ENCODE assay signal across 1 cellular context in the genomic region with DNA sequence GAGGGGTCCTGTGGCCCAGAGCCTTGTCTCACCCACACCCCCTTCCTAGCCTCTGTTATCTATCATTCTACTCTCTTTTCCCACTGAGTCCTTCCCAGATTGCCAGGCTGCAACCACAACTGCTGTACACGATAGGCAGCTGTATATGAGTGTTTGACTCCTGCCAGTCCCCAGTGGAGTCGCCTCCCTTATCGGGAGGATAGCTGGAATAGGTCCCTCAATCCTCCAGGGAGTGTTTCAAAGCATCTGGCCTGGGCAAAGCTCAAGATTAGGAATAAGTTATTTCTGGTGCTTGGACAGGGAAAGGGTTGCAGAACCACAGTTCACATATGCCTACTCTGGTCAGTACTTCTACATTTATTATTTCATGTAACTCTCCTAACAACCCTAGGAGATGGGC.
TF ChIP-seq lines count a peak whose summit lies in the region.

No MANE protein-coding gene starts in this region.

TF ChIP-seq in GM23338, 12 proteins besides CTCF, POLR2A, EP300 and RAD21:
- TF ChIP-seq ZNF114 (CRISPR knock-in tag; IDR thresholded peaks at IDR 0.05) (no peak), EZH2phosphoT487 (IDR thresholded peaks at IDR 0.05; ENCODE audit: unreplicated experiment) (no peak), JUNB (IDR thresholded peaks at IDR 0.05; ENCODE audit: unreplicated experiment) (no peak), ZNF331 (CRISPR knock-in tag; IDR thresholded peaks at IDR 0.05; ENCODE audit: low read depth) (no peak), EZH2 (IDR thresholded peaks at IDR 0.05; ENCODE audit: low read depth, unreplicated experiment) (no peak)
- TF ChIP-seq, protein P1, sequence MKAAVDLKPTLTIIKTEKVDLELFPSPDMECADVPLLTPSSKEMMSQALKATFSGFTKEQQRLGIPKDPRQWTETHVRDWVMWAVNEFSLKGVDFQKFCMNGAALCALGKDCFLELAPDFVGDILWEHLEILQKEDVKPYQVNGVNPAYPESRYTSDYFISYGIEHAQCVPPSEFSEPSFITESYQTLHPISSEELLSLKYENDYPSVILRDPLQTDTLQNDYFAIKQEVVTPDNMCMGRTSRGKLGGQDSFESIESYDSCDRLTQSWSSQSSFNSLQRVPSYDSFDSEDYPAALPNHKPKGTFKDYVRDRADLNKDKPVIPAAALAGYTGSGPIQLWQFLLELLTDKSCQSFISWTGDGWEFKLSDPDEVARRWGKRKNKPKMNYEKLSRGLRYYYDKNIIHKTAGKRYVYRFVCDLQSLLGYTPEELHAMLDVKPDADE (IDR thresholded peaks at IDR 0.05) = no peak
- TF ChIP-seq, protein P2, sequence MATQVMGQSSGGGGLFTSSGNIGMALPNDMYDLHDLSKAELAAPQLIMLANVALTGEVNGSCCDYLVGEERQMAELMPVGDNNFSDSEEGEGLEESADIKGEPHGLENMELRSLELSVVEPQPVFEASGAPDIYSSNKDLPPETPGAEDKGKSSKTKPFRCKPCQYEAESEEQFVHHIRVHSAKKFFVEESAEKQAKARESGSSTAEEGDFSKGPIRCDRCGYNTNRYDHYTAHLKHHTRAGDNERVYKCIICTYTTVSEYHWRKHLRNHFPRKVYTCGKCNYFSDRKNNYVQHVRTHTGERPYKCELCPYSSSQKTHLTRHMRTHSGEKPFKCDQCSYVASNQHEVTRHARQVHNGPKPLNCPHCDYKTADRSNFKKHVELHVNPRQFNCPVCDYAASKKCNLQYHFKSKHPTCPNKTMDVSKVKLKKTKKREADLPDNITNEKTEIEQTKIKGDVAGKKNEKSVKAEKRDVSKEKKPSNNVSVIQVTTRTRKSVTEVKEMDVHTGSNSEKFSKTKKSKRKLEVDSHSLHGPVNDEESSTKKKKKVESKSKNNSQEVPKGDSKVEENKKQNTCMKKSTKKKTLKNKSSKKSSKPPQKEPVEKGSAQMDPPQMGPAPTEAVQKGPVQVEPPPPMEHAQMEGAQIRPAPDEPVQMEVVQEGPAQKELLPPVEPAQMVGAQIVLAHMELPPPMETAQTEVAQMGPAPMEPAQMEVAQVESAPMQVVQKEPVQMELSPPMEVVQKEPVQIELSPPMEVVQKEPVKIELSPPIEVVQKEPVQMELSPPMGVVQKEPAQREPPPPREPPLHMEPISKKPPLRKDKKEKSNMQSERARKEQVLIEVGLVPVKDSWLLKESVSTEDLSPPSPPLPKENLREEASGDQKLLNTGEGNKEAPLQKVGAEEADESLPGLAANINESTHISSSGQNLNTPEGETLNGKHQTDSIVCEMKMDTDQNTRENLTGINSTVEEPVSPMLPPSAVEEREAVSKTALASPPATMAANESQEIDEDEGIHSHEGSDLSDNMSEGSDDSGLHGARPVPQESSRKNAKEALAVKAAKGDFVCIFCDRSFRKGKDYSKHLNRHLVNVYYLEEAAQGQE (IDR thresholded peaks at IDR 0.05; ENCODE audit: unreplicated experiment) = no peak
- TF ChIP-seq, protein P3, sequence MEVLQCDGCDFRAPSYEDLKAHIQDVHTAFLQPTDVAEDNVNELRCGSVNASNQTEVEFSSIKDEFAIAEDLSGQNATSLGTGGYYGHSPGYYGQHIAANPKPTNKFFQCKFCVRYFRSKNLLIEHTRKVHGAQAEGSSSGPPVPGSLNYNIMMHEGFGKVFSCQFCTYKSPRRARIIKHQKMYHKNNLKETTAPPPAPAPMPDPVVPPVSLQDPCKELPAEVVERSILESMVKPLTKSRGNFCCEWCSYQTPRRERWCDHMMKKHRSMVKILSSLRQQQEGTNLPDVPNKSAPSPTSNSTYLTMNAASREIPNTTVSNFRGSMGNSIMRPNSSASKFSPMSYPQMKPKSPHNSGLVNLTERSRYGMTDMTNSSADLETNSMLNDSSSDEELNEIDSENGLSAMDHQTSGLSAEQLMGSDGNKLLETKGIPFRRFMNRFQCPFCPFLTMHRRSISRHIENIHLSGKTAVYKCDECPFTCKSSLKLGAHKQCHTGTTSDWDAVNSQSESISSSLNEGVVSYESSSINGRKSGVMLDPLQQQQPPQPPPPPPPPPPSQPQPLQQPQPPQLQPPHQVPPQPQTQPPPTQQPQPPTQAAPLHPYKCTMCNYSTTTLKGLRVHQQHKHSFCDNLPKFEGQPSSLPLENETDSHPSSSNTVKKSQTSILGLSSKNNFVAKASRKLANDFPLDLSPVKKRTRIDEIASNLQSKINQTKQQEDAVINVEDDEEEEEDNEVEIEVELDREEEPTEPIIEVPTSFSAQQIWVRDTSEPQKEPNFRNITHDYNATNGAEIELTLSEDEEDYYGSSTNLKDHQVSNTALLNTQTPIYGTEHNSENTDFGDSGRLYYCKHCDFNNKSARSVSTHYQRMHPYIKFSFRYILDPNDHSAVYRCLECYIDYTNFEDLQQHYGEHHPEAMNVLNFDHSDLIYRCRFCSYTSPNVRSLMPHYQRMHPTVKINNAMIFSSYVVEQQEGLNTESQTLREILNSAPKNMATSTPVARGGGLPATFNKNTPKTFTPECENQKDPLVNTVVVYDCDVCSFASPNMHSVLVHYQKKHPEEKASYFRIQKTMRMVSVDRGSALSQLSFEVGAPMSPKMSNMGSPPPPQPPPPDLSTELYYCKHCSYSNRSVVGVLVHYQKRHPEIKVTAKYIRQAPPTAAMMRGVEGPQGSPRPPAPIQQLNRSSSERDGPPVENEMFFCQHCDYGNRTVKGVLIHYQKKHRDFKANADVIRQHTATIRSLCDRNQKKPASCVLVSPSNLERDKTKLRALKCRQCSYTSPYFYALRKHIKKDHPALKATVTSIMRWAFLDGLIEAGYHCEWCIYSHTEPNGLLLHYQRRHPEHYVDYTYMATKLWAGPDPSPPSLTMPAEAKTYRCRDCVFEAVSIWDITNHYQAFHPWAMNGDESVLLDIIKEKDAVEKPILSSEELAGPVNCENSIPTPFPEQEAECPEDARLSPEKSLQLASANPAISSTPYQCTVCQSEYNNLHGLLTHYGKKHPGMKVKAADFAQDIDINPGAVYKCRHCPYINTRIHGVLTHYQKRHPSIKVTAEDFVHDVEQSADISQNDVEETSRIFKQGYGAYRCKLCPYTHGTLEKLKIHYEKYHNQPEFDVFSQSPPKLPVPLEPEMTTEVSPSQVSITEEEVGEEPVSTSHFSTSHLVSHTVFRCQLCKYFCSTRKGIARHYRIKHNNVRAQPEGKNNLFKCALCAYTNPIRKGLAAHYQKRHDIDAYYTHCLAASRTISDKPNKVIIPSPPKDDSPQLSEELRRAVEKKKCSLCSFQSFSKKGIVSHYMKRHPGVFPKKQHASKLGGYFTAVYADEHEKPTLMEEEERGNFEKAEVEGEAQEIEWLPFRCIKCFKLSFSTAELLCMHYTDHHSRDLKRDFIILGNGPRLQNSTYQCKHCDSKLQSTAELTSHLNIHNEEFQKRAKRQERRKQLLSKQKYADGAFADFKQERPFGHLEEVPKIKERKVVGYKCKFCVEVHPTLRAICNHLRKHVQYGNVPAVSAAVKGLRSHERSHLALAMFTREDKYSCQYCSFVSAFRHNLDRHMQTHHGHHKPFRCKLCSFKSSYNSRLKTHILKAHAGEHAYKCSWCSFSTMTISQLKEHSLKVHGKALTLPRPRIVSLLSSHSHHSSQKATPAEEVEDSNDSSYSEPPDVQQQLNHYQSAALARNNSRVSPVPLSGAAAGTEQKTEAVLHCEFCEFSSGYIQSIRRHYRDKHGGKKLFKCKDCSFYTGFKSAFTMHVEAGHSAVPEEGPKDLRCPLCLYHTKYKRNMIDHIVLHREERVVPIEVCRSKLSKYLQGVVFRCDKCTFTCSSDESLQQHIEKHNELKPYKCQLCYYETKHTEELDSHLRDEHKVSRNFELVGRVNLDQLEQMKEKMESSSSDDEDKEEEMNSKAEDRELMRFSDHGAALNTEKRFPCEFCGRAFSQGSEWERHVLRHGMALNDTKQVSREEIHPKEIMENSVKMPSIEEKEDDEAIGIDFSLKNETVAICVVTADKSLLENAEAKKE (CRISPR knock-in tag; IDR thresholded peaks at IDR 0.05) = no peak
